Comparison of ENCODE assay signal across 13 cellular contexts in the genomic region with DNA sequence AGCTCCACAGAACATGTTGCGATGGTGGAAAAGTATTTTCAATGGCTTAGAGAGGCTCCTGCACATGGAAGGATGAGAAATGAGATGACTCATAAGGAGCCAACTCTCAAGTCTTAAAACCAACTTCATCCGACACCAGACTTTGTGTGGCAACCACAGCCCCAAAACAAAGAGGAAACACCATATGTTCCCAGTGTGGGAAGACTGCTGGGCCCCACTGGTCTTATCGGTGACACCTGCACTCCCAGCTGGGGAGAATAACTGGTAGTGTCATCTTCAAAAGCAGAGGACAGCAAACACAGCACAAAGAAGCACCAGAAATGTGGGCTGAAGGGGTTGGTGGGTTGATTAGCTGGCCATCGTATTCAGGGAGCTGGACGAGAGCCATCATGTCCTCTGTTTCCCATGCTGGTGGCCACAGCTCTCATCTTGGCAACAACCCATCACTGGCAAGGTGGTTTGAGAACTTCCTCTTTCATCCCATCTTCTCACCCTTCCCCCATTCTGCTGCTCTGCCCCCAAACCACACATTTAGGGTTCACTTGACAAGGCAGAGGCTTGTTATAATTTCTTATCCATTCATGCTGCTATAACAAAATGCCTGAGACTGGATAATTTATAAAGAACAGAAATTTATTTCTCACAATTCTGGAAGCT. TPM values are rescaled to one million over a fixed set of nuclear protein-coding genes. Genes with fewer than 3 reads are reported as not detected.
A peak's percentile ranks its signal among the peaks of the same experiment; 100 is the strongest.
DNase-seq lines count a peak whose midpoint lies in the region; ATAC-seq and TF ChIP-seq lines count a peak whose summit lies in the region.
"Had no signal": no experiment of that assay in that cellular context is flagged by ENCODE, and none has a peak within 500 bp of the region (broad histone marks: within the 10 kb centered on the region; RNA-seq: fewer than 3 reads in every experiment).

No MANE protein-coding gene starts in this region.

- H3K27me3 Mint-ChIP-seq in endothelial cell (ENCODE audit: unreplicated experiment) = peaks cover 4% of the 10 kb centered on the region

- no peaks in the 10 kb centered on the region for H3K9me3 ChIP-seq in esophagus muscularis mucosa

- no peaks in the 10 kb centered on the region for H3K9me3 Mint-ChIP-seq in endothelial cell (ENCODE audit: unreplicated experiment)
- H3K9me3 Mint-ChIP-seq: stimulated activated effector memory CD8-positive, alpha-beta T cell treated with anti-CD3 and anti-CD28 coated beads, Interleukin-12 subunit alpha, Interleukin-12 subunit beta, amount 100 ng/mL, for 72 hours had no signal

- no peaks in the 10 kb centered on the region for H3K36me3 ChIP-seq in GM06990 (ENCODE audit: control insufficient read depth, insufficient read depth, low read length)
- H3K36me3 ChIP-seq in esophagus muscularis mucosa = no peaks in the 10 kb centered on the region

- no peak for TF ChIP-seq POLR2A in esophagus muscularis mucosa (IDR thresholded peaks at IDR 0.05; ENCODE audit: low read depth)

- H3K27me3 ChIP-seq in GM06990 (replicated peaks; ENCODE audit: control insufficient read depth, insufficient read depth, low read length) = no peaks in the 10 kb centered on the region; the same call in 1 of the 2 replicates
- no peaks in the 10 kb centered on the region for H3K27me3 ChIP-seq in esophagus muscularis mucosa

- no peak overlapping the region for H3K27ac ChIP-seq in esophagus muscularis mucosa (replicated peaks in 1 of 4)
- H3K27ac ChIP-seq: PC-9 had no signal

- WGBS in esophagus muscularis mucosa = 61% methylated on average over 5 of the region's 5 CpGs

- DNase-seq in GM06990 (ENCODE audit: extremely low read depth, insufficient read length) = peak; percentile 69
- peak; percentile 80 for DNase-seq in RPMI8226
- no peak for DNase-seq in NCI-H1048 (lab: John Stamatoyannopoulos, UW)
- no peak for DNase-seq in esophagus muscularis mucosa (ENCODE audit: extremely low spot score)
- DNase-seq in NCI-H2196 (lab: John Stamatoyannopoulos, UW; ENCODE audit: unreplicated experiment) = no peak
- no peak for DNase-seq in endothelial cell (ENCODE audit: low spot score)
- DNase-seq: activated CD8-positive, alpha-beta memory T cell treated with anti-CD3 and anti-CD28 coated beads, Interleukin-2, amount 10 ng/mL, durations not matched to agents 7 days and 5 days; Calu3; PC-9; posterior cingulate gyrus had no signal

- no peaks in the 10 kb centered on the region for H3K36me3 Mint-ChIP-seq in endothelial cell (ENCODE audit: low read depth, unreplicated experiment)
- H3K36me3 Mint-ChIP-seq: activated CD8-positive, alpha-beta memory T cell treated with anti-CD3 and anti-CD28 coated beads, Interleukin-2, amount 10 ng/mL, durations not matched to agents 7 days and 5 days; stimulated activated effector memory CD8-positive, alpha-beta T cell treated with anti-CD3 and anti-CD28 coated beads, Interleukin-12 subunit alpha, Interleukin-12 subunit beta, amount 100 ng/mL, for 72 hours had no signal

- TF ChIP-seq EP300 in esophagus muscularis mucosa (IDR thresholded peaks at IDR 0.05) = no peak

- ATAC-seq in GM19467 (IDR thresholded peaks at IDR 0.05; ENCODE audit: unreplicated experiment) (peak; percentile 51), HG03108 (IDR thresholded peaks at IDR 0.05; ENCODE audit: unreplicated experiment) (peak; percentile 67)
- ATAC-seq: activated CD8-positive, alpha-beta memory T cell treated with anti-CD3 and anti-CD28 coated beads, Interleukin-2, amount 10 ng/mL, durations not matched to agents 7 days and 5 days; stimulated activated effector memory CD8-positive, alpha-beta T cell treated with anti-CD3 and anti-CD28 coated beads, Interleukin-12 subunit alpha, Interleukin-12 subunit beta, amount 100 ng/mL, for 72 hours had no signal

- no peak overlapping the region for H3K27ac Mint-ChIP-seq in endothelial cell (ENCODE audit: unreplicated experiment)
- H3K27ac Mint-ChIP-seq: activated CD8-positive, alpha-beta memory T cell treated with anti-CD3 and anti-CD28 coated beads, Interleukin-2, amount 10 ng/mL, durations not matched to agents 7 days and 5 days; stimulated activated effector memory CD8-positive, alpha-beta T cell treated with anti-CD3 and anti-CD28 coated beads, Interleukin-12 subunit alpha, Interleukin-12 subunit beta, amount 100 ng/mL, for 72 hours had no signal

- H3K4me3 Mint-ChIP-seq in endothelial cell (ENCODE audit: unreplicated experiment) = no peak overlapping the region
- H3K4me3 Mint-ChIP-seq: activated CD8-positive, alpha-beta memory T cell treated with anti-CD3 and anti-CD28 coated beads, Interleukin-2, amount 10 ng/mL, durations not matched to agents 7 days and 5 days; stimulated activated effector memory CD8-positive, alpha-beta T cell treated with anti-CD3 and anti-CD28 coated beads, Interleukin-12 subunit alpha, Interleukin-12 subunit beta, amount 100 ng/mL, for 72 hours had no signal

- peaks cover 0 to 8% (median 0%) of the 10 kb centered on the region in 4 donors for H3K4me1 ChIP-seq in esophagus muscularis mucosa

- TF ChIP-seq CTCF in GM06990 (IDR thresholded peaks at IDR 0.05; ENCODE audit: insufficient read depth, low read length, poor library complexity, severe bottlenecking) = no peak
- TF ChIP-seq CTCF in esophagus muscularis mucosa (IDR thresholded peaks at IDR 0.05) = no peak
- no peak for TF ChIP-seq CTCF in endothelial cell (IDR thresholded peaks at IDR 0.05; ENCODE audit: unreplicated experiment)

- no peaks in the 10 kb centered on the region for H3K4me1 Mint-ChIP-seq in endothelial cell (ENCODE audit: unreplicated experiment)

- H3K4me3 ChIP-seq in GM06990 (replicated peaks; ENCODE audit: low read depth, low read length) (no peak overlapping the region), esophagus muscularis mucosa (no peak overlapping the region)
- H3K4me3 ChIP-seq: PC-9 had no signal

- intact Hi-C loops in esophagus muscularis mucosa (cut with DNase I) = no loop called here

RNA-seq across cellular contexts. Expression of gene TASP1, which starts 46.0 kb away (rescaled TPM):
- total RNA-seq in esophagus muscularis mucosa (10 to 100 TPM; 11.6 to 15.7 (median 13.0) TPM), endothelial cell (ENCODE audit: unreplicated experiment) (15.9 TPM)

Comparison
In these comparisons a context has a peak if more than half of its experiments do, and no peak if none do; other contexts are left out.
1. DNase-seq: peak in GM06990 (single experiment) and RPMI8226 (single experiment); none in NCI-H1048 (single experiment), esophagus muscularis mucosa (single experiment), NCI-H2196 (single experiment) and endothelial cell (single experiment).